In the genomic region with DNA sequence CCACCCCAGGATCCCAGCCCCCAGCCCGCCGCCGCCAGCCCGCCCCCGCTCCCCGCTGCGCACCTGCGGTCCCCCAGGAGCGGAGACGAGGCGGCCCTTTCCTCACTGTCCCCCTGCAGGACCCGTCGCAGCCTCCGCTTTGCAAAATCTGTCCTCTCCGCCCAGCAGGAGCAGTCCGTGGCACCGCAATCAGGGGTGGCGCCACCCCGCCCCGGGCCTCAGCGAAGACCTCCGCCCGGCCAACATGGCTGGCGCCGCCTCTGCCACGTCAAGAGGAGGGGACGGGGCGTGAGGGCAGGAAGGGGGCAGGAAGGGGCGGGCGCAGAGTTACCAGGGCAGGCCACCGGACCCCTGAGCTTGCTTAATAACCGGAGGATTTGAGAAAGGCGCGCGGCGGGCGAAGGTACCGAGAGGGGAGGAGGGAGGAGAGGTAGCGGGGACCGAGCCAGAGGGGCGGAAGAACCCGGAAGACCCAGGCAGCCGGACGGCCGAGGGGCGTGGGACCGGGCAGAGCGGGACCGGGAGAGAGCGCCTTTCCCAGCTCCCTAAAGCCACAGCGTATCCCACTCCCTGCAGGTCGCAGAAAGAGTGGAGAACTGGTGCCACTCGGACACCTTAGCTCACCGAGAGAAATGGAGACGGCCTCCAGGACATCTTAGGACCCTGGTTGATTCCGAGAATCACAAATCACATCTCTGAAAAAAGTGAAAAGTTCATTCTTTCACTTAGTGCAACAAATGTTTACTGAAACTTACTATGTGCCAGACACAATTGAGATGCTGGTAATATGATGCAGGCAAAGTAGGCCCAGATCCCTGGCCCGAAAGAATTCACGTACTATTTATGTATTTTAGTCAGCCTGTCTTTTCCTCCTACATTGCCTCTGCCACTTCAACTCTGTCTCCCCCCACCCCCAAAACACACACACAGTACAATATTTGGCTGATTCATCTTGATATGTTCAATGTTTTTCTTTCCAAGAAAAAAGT, we compare ENCODE assay signal across 1 cellular context.
TF ChIP-seq lines count a peak whose summit lies in the region.

A gene (minus strand): TSS at position 267 of the 989 bp plus-strand sequence. CDS start 7,117 bp downstream, outside the sequence.

TF ChIP-seq in GM12878, 131 proteins besides CTCF, POLR2A, EP300 and RAD21 (continued from another document and continues in another):
- TF ChIP-seq, protein P1, sequence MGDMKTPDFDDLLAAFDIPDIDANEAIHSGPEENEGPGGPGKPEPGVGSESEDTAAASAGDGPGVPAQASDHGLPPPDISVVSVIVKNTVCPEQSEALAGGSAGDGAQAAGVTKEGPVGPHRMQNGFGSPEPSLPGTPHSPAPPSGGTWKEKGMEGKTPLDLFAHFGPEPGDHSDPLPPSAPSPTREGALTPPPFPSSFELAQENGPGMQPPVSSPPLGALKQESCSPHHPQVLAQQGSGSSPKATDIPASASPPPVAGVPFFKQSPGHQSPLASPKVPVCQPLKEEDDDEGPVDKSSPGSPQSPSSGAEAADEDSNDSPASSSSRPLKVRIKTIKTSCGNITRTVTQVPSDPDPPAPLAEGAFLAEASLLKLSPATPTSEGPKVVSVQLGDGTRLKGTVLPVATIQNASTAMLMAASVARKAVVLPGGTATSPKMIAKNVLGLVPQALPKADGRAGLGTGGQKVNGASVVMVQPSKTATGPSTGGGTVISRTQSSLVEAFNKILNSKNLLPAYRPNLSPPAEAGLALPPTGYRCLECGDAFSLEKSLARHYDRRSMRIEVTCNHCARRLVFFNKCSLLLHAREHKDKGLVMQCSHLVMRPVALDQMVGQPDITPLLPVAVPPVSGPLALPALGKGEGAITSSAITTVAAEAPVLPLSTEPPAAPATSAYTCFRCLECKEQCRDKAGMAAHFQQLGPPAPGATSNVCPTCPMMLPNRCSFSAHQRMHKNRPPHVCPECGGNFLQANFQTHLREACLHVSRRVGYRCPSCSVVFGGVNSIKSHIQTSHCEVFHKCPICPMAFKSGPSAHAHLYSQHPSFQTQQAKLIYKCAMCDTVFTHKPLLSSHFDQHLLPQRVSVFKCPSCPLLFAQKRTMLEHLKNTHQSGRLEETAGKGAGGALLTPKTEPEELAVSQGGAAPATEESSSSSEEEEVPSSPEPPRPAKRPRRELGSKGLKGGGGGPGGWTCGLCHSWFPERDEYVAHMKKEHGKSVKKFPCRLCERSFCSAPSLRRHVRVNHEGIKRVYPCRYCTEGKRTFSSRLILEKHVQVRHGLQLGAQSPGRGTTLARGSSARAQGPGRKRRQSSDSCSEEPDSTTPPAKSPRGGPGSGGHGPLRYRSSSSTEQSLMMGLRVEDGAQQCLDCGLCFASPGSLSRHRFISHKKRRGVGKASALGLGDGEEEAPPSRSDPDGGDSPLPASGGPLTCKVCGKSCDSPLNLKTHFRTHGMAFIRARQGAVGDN (IDR thresholded peaks at IDR 0.05), result 0 out of 2 replicates have a peak, but pooled peaks have one; percentile 50
- TF ChIP-seq, protein P2, sequence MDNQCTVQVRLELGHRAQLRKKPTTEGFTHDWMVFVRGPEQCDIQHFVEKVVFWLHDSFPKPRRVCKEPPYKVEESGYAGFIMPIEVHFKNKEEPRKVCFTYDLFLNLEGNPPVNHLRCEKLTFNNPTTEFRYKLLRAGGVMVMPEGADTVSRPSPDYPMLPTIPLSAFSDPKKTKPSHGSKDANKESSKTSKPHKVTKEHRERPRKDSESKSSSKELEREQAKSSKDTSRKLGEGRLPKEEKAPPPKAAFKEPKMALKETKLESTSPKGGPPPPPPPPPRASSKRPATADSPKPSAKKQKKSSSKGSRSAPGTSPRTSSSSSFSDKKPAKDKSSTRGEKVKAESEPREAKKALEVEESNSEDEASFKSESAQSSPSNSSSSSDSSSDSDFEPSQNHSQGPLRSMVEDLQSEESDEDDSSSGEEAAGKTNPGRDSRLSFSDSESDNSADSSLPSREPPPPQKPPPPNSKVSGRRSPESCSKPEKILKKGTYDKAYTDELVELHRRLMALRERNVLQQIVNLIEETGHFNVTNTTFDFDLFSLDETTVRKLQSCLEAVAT (IDR thresholded peaks at IDR 0.05), result peak; percentile 44; the same call in 1 of the 2 replicates
- TF ChIP-seq, protein P3, sequence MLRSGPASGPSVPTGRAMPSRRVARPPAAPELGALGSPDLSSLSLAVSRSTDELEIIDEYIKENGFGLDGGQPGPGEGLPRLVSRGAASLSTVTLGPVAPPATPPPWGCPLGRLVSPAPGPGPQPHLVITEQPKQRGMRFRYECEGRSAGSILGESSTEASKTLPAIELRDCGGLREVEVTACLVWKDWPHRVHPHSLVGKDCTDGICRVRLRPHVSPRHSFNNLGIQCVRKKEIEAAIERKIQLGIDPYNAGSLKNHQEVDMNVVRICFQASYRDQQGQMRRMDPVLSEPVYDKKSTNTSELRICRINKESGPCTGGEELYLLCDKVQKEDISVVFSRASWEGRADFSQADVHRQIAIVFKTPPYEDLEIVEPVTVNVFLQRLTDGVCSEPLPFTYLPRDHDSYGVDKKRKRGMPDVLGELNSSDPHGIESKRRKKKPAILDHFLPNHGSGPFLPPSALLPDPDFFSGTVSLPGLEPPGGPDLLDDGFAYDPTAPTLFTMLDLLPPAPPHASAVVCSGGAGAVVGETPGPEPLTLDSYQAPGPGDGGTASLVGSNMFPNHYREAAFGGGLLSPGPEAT (IDR thresholded peaks at IDR 0.05; ENCODE audit: low read depth), result peak; percentile 68
- TF ChIP-seq NR2F1 (conservative IDR thresholded peaks at IDR 0.05) (0 out of 2 replicates have a peak, but pooled peaks have one; percentile 44), CBX3 (IDR thresholded peaks at IDR 0.05; ENCODE audit: borderline replicate concordance, low read depth) (no peak), YY1 (IDR thresholded peaks at IDR 0.05; ENCODE audit: low read depth, low read length) (peak; percentile 93), GABPA (IDR thresholded peaks at IDR 0.05; ENCODE audit: low read depth) (peak; percentile 72), CHD2 (IDR thresholded peaks at IDR 0.05; ENCODE audit: borderline replicate concordance, low read depth, low read length) (0 out of 2 replicates have a peak, but pooled peaks have one; percentile 13), SREBF2 (IDR thresholded peaks at IDR 0.05; ENCODE audit: low read length) (0 out of 2 replicates have a peak, but pooled peaks have one; percentile 14), MXI1 (IDR thresholded peaks at IDR 0.05; ENCODE audit: low read depth, low read length) (peak; percentile 44), ZBED1 (IDR thresholded peaks at IDR 0.05; ENCODE audit: borderline replicate concordance) (no peak), CREM (IDR thresholded peaks at IDR 0.05; ENCODE audit: low read depth) (peak; percentile 74), SREBF1 (IDR thresholded peaks at IDR 0.05; ENCODE audit: low read length) (0 out of 2 replicates have a peak, but pooled peaks have one; percentile 16), MYB (IDR thresholded peaks at IDR 0.05; ENCODE audit: borderline replicate concordance, low read depth, low read length) (no peak), IKZF1 (conservative IDR thresholded peaks at IDR 0.05) (peak; percentile 56), SUPT20H (IDR thresholded peaks at IDR 0.05; ENCODE audit: borderline replicate concordance, control insufficient read depth, low read depth, low read length) (no peak), ATF7 (IDR thresholded peaks at IDR 0.05; ENCODE audit: low read depth) (no peak), POU2F2 (IDR thresholded peaks at IDR 0.05; ENCODE audit: borderline replicate concordance, low read depth, low read length) (peak; percentile 32; the same call in 2 of the 3 replicates), HCFC1 (IDR thresholded peaks at IDR 0.05; ENCODE audit: low read length) (0 out of 2 replicates have a peak, but pooled peaks have one; percentile 17), POLR2AphosphoS2 (IDR thresholded peaks at IDR 0.05; ENCODE audit: low read depth, low read length) (peak; percentile 84), IRF4 (IDR thresholded peaks at IDR 0.05; ENCODE audit: low read depth, low read length) (no peak), FOXM1 (IDR thresholded peaks at IDR 0.05; ENCODE audit: low read depth, low read length) (no peak), ZNF207 (IDR thresholded peaks at IDR 0.05; ENCODE audit: borderline replicate concordance) (peak; percentile 29; the same call in 1 of the 2 replicates), RCOR1 (conservative IDR thresholded peaks at IDR 0.05; ENCODE audit: low read depth, low read length) (0 out of 2 replicates have a peak, but pooled peaks have one; percentile 38), PAX8 (IDR thresholded peaks at IDR 0.05) (0 out of 2 replicates have a peak, but pooled peaks have one; percentile 37), GATAD2B (conservative IDR thresholded peaks at IDR 0.05; ENCODE audit: low read depth) (no peak; the same call in 1 of the 2 replicates), PML (IDR thresholded peaks at IDR 0.05; ENCODE audit: low read length) (0 out of 2 replicates have a peak, but pooled peaks have one; percentile 43), ASH2L (IDR thresholded peaks at IDR 0.05; ENCODE audit: borderline replicate concordance, low read depth) (peak; percentile 28; the same call in 1 of the 2 replicates), HDAC6 (IDR thresholded peaks at IDR 0.05; ENCODE audit: unreplicated experiment) (no peak), ZNF217 (IDR thresholded peaks at IDR 0.05) (no peak), SMAD5 (IDR thresholded peaks at IDR 0.05; ENCODE audit: low read depth) (0 out of 2 replicates have a peak, but pooled peaks have one; percentile 67)
- TF ChIP-seq, protein P4, sequence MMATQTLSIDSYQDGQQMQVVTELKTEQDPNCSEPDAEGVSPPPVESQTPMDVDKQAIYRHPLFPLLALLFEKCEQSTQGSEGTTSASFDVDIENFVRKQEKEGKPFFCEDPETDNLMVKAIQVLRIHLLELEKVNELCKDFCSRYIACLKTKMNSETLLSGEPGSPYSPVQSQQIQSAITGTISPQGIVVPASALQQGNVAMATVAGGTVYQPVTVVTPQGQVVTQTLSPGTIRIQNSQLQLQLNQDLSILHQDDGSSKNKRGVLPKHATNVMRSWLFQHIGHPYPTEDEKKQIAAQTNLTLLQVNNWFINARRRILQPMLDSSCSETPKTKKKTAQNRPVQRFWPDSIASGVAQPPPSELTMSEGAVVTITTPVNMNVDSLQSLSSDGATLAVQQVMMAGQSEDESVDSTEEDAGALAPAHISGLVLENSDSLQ (IDR thresholded peaks at IDR 0.05), result peak; percentile 31; the same call in 1 of the 2 replicates
- TF ChIP-seq, protein P5, sequence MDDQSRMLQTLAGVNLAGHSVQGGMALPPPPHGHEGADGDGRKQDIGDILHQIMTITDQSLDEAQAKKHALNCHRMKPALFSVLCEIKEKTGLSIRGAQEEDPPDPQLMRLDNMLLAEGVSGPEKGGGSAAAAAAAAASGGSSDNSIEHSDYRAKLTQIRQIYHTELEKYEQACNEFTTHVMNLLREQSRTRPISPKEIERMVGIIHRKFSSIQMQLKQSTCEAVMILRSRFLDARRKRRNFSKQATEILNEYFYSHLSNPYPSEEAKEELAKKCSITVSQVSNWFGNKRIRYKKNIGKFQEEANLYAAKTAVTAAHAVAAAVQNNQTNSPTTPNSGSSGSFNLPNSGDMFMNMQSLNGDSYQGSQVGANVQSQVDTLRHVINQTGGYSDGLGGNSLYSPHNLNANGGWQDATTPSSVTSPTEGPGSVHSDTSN (IDR thresholded peaks at IDR 0.05; ENCODE audit: insufficient replicate concordance, low read depth, low read length), result no peak
- TF ChIP-seq, protein P6, sequence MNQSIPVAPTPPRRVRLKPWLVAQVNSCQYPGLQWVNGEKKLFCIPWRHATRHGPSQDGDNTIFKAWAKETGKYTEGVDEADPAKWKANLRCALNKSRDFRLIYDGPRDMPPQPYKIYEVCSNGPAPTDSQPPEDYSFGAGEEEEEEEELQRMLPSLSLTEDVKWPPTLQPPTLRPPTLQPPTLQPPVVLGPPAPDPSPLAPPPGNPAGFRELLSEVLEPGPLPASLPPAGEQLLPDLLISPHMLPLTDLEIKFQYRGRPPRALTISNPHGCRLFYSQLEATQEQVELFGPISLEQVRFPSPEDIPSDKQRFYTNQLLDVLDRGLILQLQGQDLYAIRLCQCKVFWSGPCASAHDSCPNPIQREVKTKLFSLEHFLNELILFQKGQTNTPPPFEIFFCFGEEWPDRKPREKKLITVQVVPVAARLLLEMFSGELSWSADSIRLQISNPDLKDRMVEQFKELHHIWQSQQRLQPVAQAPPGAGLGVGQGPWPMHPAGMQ (IDR thresholded peaks at IDR 0.05; ENCODE audit: borderline replicate concordance), result no peak
- TF ChIP-seq, protein P7, sequence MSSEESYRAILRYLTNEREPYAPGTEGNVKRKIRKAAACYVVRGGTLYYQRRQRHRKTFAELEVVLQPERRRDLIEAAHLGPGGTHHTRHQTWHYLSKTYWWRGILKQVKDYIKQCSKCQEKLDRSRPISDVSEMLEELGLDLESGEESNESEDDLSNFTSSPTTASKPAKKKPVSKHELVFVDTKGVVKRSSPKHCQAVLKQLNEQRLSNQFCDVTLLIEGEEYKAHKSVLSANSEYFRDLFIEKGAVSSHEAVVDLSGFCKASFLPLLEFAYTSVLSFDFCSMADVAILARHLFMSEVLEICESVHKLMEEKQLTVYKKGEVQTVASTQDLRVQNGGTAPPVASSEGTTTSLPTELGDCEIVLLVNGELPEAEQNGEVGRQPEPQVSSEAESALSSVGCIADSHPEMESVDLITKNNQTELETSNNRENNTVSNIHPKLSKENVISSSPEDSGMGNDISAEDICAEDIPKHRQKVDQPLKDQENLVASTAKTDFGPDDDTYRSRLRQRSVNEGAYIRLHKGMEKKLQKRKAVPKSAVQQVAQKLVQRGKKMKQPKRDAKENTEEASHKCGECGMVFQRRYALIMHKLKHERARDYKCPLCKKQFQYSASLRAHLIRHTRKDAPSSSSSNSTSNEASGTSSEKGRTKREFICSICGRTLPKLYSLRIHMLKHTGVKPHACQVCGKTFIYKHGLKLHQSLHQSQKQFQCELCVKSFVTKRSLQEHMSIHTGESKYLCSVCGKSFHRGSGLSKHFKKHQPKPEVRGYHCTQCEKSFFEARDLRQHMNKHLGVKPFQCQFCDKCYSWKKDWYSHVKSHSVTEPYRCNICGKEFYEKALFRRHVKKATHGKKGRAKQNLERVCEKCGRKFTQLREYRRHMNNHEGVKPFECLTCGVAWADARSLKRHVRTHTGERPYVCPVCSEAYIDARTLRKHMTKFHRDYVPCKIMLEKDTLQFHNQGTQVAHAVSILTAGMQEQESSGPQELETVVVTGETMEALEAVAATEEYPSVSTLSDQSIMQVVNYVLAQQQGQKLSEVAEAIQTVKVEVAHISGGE (CRISPR knock-in tag; IDR thresholded peaks at IDR 0.05), result peak; percentile 56
